Comparison of ENCODE assay signal across 9 cellular contexts in genomic region chr13:102779426-102780159, GRCh38. TPM values are rescaled to one million over a fixed set of nuclear protein-coding genes. Genes with fewer than 3 reads are reported as not detected.
A peak's percentile ranks its signal among the peaks of the same experiment; 100 is the strongest.
DNase-seq lines count a peak whose midpoint lies in the region; ATAC-seq and TF ChIP-seq lines count a peak whose summit lies in the region.
"Had no signal": no experiment of that assay in that cellular context is flagged by ENCODE, and none has a peak within 500 bp of the region (broad histone marks: within the 10 kb centered on the region; RNA-seq: fewer than 3 reads in every experiment).

No MANE protein-coding gene starts in this region.

- TF ChIP-seq POLR2A in ovary (IDR thresholded peaks at IDR 0.05): no peak

- H3K4me1 ChIP-seq in endodermal cell (ENCODE audit: control insufficient read depth, insufficient read depth, low read length): no peaks in the 10 kb centered on the region
- H3K4me1 ChIP-seq in ovary (ENCODE audit: insufficient read depth): no peaks in the 10 kb centered on the region
- H3K4me1 ChIP-seq: upper lobe of left lung had no signal

- peak overlapping the region; percentile 65 for H3K27ac Mint-ChIP-seq in CD4-positive, alpha-beta T cell
- peak overlapping the region; percentile 98 for H3K27ac Mint-ChIP-seq in activated naive CD8-positive, alpha-beta T cell treated with anti-CD3 and anti-CD28 coated beads, Interleukin-2, amount 10 ng/mL, durations not matched to agents 7 days and 5 days
- H3K27ac Mint-ChIP-seq in endodermal cell: no peak overlapping the region

- H3K4me1 Mint-ChIP-seq in CD4-positive, alpha-beta T cell (ENCODE audit: low read depth): peaks cover 25% of the 10 kb centered on the region
- H3K4me1 Mint-ChIP-seq in activated naive CD8-positive, alpha-beta T cell treated with anti-CD3 and anti-CD28 coated beads, Interleukin-2, amount 10 ng/mL, durations not matched to agents 7 days and 5 days: peaks cover 40% of the 10 kb centered on the region
- H3K4me1 Mint-ChIP-seq in endodermal cell: no peaks in the 10 kb centered on the region

- no peak for TF ChIP-seq CTCF in CD4-positive, alpha-beta T cell (IDR thresholded peaks at IDR 0.05)
- TF ChIP-seq CTCF in endodermal cell (conservative IDR thresholded peaks at IDR 0.05) (no peak), ovary (IDR thresholded peaks at IDR 0.05) (no peak)

- no peaks in the 10 kb centered on the region for H3K9me3 ChIP-seq in CD4-positive, alpha-beta T cell (ENCODE audit: control insufficient read depth, low read length)
- H3K9me3 ChIP-seq in endodermal cell (ENCODE audit: control insufficient read depth, low read length): peaks cover 28% of the 10 kb centered on the region
- H3K9me3 ChIP-seq in ovary: no peaks in the 10 kb centered on the region
- H3K9me3 ChIP-seq: upper lobe of left lung had no signal

- peaks cover 19% of the 10 kb centered on the region for H3K36me3 ChIP-seq in endodermal cell (ENCODE audit: control insufficient read depth, insufficient read depth, low read length)
- H3K36me3 ChIP-seq in ovary: no peaks in the 10 kb centered on the region

- intact Hi-C loops in CD4-positive, alpha-beta T cell (cut with DNase I, micrococcal nuclease): loop anchor here (2.0 to 10.0 kb wide), 2 partner anchors 19 to 95 kb away; partner anchors contain the start of genes BIVM (in 1 of the 2) and POGLUT2 (in 1 of the 2)
- intact Hi-C loops in ovary (cut with DNase I): no loop called here

- TF ChIP-seq EP300 in ovary (IDR thresholded peaks at IDR 0.05): no peak

- no peaks in the 10 kb centered on the region for H3K27me3 ChIP-seq in CD4-positive, alpha-beta T cell (ENCODE audit: control insufficient read depth, insufficient read depth, low read length)
- H3K27me3 ChIP-seq in endodermal cell (ENCODE audit: control insufficient read depth, insufficient read depth, low read length, poor library complexity, severe bottlenecking) (no peaks in the 10 kb centered on the region), ovary (no peaks in the 10 kb centered on the region)
- H3K27me3 ChIP-seq: upper lobe of left lung had no signal

- peak overlapping the region; percentile 7 for H3K4me3 Mint-ChIP-seq in CD4-positive, alpha-beta T cell
- peak overlapping the region; percentile 80 for H3K4me3 Mint-ChIP-seq in activated naive CD8-positive, alpha-beta T cell treated with anti-CD3 and anti-CD28 coated beads, Interleukin-2, amount 10 ng/mL, durations not matched to agents 7 days and 5 days
- no peak overlapping the region for H3K4me3 Mint-ChIP-seq in endodermal cell

- CTCF ChIA-PET in CD4-positive, alpha-beta T cell (lab: Charles Lee): no interaction called here

- H3K27ac ChIP-seq in CD4-positive, alpha-beta T cell (ENCODE audit: low read depth, low read length): peak overlapping the region; percentile 1
- H3K27ac ChIP-seq in endodermal cell (ENCODE audit: low read depth, low read length) (no peak overlapping the region), ovary (no peak overlapping the region)

- peak; percentile 71 for ATAC-seq in CD4-positive, alpha-beta T cell (ENCODE audit: poor library complexity)
- ATAC-seq in GM19351 (IDR thresholded peaks at IDR 0.05; ENCODE audit: unreplicated experiment) (peak; percentile 63), HG02588 (IDR thresholded peaks at IDR 0.05; ENCODE audit: unreplicated experiment) (no peak), HG03342 (IDR thresholded peaks at IDR 0.05; ENCODE audit: unreplicated experiment) (no peak)
- peak; percentile 75 for ATAC-seq in activated naive CD8-positive, alpha-beta T cell treated with anti-CD3 and anti-CD28 coated beads, Interleukin-2, amount 10 ng/mL, durations not matched to agents 7 days and 5 days (ENCODE audit: low read depth)

- no peak overlapping the region for H3K9ac ChIP-seq in endodermal cell (ENCODE audit: extremely low read depth, low read length, poor library complexity, severe bottlenecking)

- WGBS in endodermal cell (ENCODE audit: insufficient coverage in 1 of 2, insufficient read length in 1 of 2), 2 experiments: 89% methylated on average over 4 to 5 of the region's 5 CpGs
- 82 to 84% (median 82%) methylated on average over 5 of the region's 5 CpGs for WGBS in ovary, 3 donors

- H3K4me3 ChIP-seq in endodermal cell (ENCODE audit: low read length) (no peak overlapping the region), ovary (no peak overlapping the region)
- H3K4me3 ChIP-seq: upper lobe of left lung had no signal

- H3K9me3 Mint-ChIP-seq in CD4-positive, alpha-beta T cell: peaks cover 4% of the 10 kb centered on the region
- peaks cover 8% of the 10 kb centered on the region for H3K9me3 Mint-ChIP-seq in activated naive CD8-positive, alpha-beta T cell treated with anti-CD3 and anti-CD28 coated beads, Interleukin-2, amount 10 ng/mL, durations not matched to agents 7 days and 5 days
- peaks cover 26% of the 10 kb centered on the region for H3K9me3 Mint-ChIP-seq in endodermal cell

- peak in 1 of 10 experiments; percentile 8 for DNase-seq in CD4-positive, alpha-beta T cell
- DNase-seq in MV-4-11 (lab: John Stamatoyannopoulos, UW) (peak; percentile 56), endodermal cell (no peak), ovary (no peak)
- DNase-seq in activated naive CD8-positive, alpha-beta T cell treated with anti-CD3 and anti-CD28 coated beads, Interleukin-2, amount 10 ng/mL, durations not matched to agents 7 days and 5 days: no peak
- DNase-seq: upper lobe of left lung had no signal

- no peaks in the 10 kb centered on the region for H3K36me3 Mint-ChIP-seq in CD4-positive, alpha-beta T cell (ENCODE audit: low read depth)
- H3K36me3 Mint-ChIP-seq in activated naive CD8-positive, alpha-beta T cell treated with anti-CD3 and anti-CD28 coated beads, Interleukin-2, amount 10 ng/mL, durations not matched to agents 7 days and 5 days: peaks cover 32% of the 10 kb centered on the region
- H3K36me3 Mint-ChIP-seq in endodermal cell (ENCODE audit: low read depth): peaks cover 25% of the 10 kb centered on the region

- POLR2A ChIA-PET in CD4-positive, alpha-beta T cell (lab: Charles Lee): interaction anchor here (1.0 kb wide), 1 partner anchor 66 kb away, joined by 6 read pairs; the partner anchor contains the start of gene ERCC5
- POLR2A ChIA-PET in activated naive CD8-positive, alpha-beta T cell treated with anti-CD3 and anti-CD28 coated beads, Interleukin-2, amount 10 ng/mL, durations not matched to agents 7 days and 5 days (lab: Charles Lee): interaction anchor here (0.6 to 2.2 kb wide), 5 partner anchors 9 to 184 kb away, joined by 3 to 8 read pairs (median 4); partner anchors contain the start of genes ERCC5 and TPP2

- H3K27me3 Mint-ChIP-seq in CD4-positive, alpha-beta T cell: no peaks in the 10 kb centered on the region
- no peaks in the 10 kb centered on the region for H3K27me3 Mint-ChIP-seq in activated naive CD8-positive, alpha-beta T cell treated with anti-CD3 and anti-CD28 coated beads, Interleukin-2, amount 10 ng/mL, durations not matched to agents 7 days and 5 days
- H3K27me3 Mint-ChIP-seq in endodermal cell (ENCODE audit: insufficient read depth): peaks cover 2% of the 10 kb centered on the region

RNA-seq across cellular contexts. Expression of gene TEX30, which starts 6.0 kb away (rescaled TPM):
- 1 to 10 TPM; 4.6 to 6.3 TPM for total RNA-seq in CD4-positive, alpha-beta T cell
- 10 to 100 TPM; 22.2 to 23.0 TPM for total RNA-seq in activated naive CD8-positive, alpha-beta T cell treated with anti-CD3 and anti-CD28 coated beads, Interleukin-2, amount 10 ng/mL, durations not matched to agents 7 days and 5 days
- total RNA-seq in endodermal cell (10 to 100 TPM; 10.0 to 11.5 TPM), ovary (10 to 100 TPM in 2 of 7 donors, 1 to 10 TPM in 5; 7.0 to 14.7 (median 8.4) TPM)
- 18.5 TPM for polyA plus RNA-seq in endodermal cell (2013, experiment 1 of 2)
- polyA plus RNA-seq in endodermal cell (2013, experiment 2 of 2): 19.6 TPM
- 1 to 10 TPM; 6.4 to 9.1 TPM for polyA plus RNA-seq in ovary

RNA-seq across cellular contexts. Expression of gene POGLUT2, which starts 19.2 kb away (rescaled TPM):
- total RNA-seq in CD4-positive, alpha-beta T cell: not detected
- total RNA-seq in activated naive CD8-positive, alpha-beta T cell treated with anti-CD3 and anti-CD28 coated beads, Interleukin-2, amount 10 ng/mL, durations not matched to agents 7 days and 5 days: 1 to 10 TPM; 8.2 to 8.8 TPM
- total RNA-seq in endodermal cell: 10 to 100 TPM; 16.0 to 18.1 TPM
- polyA plus RNA-seq in endodermal cell (2013, experiment 1 of 2): 28.0 TPM
- 26.5 TPM for polyA plus RNA-seq in endodermal cell (2013, experiment 2 of 2)
- 1 to 10 TPM; 4.5 to 8.1 (median 6.3) TPM for total RNA-seq in ovary
- 10 to 100 TPM in 1 of 2 donors, 1 to 10 TPM in 1; 8.3 to 13.0 TPM for polyA plus RNA-seq in ovary

RNA-seq across cellular contexts. Expression of gene BIVM, which starts 19.3 kb away (rescaled TPM):
- 1 to 10 TPM; 3.4 to 4.3 TPM for total RNA-seq in CD4-positive, alpha-beta T cell
- total RNA-seq in activated naive CD8-positive, alpha-beta T cell treated with anti-CD3 and anti-CD28 coated beads, Interleukin-2, amount 10 ng/mL, durations not matched to agents 7 days and 5 days: 10 to 100 TPM; 19.8 to 26.2 TPM
- total RNA-seq in endodermal cell (10 to 100 TPM; 14.7 to 15.0 TPM), ovary (10 to 100 TPM; 10.4 to 25.0 (median 21.9) TPM)
- polyA plus RNA-seq in endodermal cell (2013, experiment 1 of 2): 14.8 TPM
- polyA plus RNA-seq in endodermal cell (2013, experiment 2 of 2): 13.7 TPM
- 10 to 100 TPM; 10.8 to 13.2 TPM for polyA plus RNA-seq in ovary

Comparison
In these comparisons a context has a peak if more than half of its experiments do, and no peak if none do; other contexts are left out.
1. ATAC-seq: peak in CD4-positive, alpha-beta T cell (single experiment), GM19351 (single experiment) and activated naive CD8-positive, alpha-beta T cell treated with anti-CD3 and anti-CD28 coated beads, Interleukin-2, amount 10 ng/mL, durations not matched to agents 7 days and 5 days (single experiment); none in HG02588 (single experiment) and HG03342 (single experiment).
2. RNA of gene POGLUT2, which starts 19.2 kb away (total RNA-seq): 16.0 to 18.1 TPM in endodermal cell, 8.2 to 8.8 TPM in activated naive CD8-positive, alpha-beta T cell treated with anti-CD3 and anti-CD28 coated beads, Interleukin-2, amount 10 ng/mL, durations not matched to agents 7 days and 5 days and 4.5 to 8.1 TPM in ovary; not detected in CD4-positive, alpha-beta T cell; every median in the first group is over 4 times any median in the second.
3. intact Hi-C loops: an anchor here in CD4-positive, alpha-beta T cell (2.0 to 10.0 kb wide); none called in ovary.